1 cellular context compared by ENCODE assay signal in the genomic region with DNA sequence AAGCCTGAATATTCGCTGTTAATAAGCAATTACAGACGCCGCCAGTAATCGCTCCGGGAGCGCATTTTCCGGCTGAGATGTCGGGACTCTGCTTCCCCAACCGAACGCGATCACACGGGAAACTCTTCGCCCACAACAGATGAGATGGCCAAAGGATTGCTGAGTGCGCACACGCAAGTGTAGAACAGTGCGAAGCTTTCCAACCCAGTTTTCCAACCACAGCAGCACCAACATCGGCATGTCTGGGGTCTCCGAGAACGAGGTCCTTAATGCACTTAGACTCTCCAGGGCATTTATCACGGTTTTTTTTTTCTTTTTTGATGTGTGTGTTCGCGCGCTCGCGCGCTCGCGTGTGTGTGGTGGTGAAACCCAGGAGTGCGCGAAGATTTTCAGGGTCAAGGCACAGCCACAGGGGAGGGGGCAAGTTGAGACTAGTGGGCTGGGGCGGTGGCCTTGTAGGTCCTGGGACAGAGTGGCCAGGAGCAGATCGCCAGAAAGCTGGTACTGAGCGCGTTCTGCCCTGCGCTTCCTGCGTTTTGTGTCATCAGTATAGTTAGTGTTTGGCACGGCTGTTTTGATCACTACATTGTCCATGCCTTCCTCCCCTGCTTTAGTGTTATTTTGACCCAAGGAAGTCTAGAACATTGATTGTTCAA.
A peak's percentile ranks its signal among the peaks of the same experiment; 100 is the strongest.
TF ChIP-seq lines count a peak whose summit lies in the region.

No MANE protein-coding gene starts in this region.

TF ChIP-seq in GM12878, 131 proteins besides CTCF, POLR2A, EP300 and RAD21 (continued from another document):
- TF ChIP-seq ZBTB33 (IDR thresholded peaks at IDR 0.05) (peak; percentile 78; the same call in 1 of the 2 replicates), IKZF2 (IDR thresholded peaks at IDR 0.05) (peak in 1 of 2 experiments; percentile 5; a peak in 1 of 4 replicates), MEF2B (IDR thresholded peaks at IDR 0.05; ENCODE audit: partially characterized antibody, poor library complexity, severe bottlenecking) (no peak), DPF2 (IDR thresholded peaks at IDR 0.05) (no peak), ZNF384 (IDR thresholded peaks at IDR 0.05; ENCODE audit: borderline replicate concordance, low read depth, low read length) (0 out of 2 replicates have a peak, but pooled peaks have one; percentile 28), MLLT1 (IDR thresholded peaks at IDR 0.05) (peak; percentile 84)
